Comparison of ENCODE assay signal across 9 cellular contexts in the genomic region with DNA sequence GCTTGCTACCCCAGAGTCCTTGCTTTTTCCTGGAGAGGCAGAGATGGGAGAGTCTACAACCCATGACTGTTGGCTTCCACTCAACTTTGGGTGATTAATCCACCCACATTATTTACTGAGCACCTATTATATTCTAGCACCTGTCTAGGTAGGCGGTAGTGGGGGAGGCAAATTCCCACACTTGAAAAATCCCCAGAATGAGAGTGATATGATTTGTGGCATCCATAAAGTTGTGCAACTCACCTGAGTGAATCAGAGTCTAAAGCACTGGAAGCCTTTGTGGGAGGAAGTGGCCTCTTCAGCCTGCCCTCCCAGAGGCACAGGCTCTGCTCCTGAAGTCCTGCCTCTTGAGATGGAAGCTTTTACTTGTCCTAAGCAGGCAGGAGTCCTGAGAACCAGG. TPM values are rescaled to one million over a fixed set of nuclear protein-coding genes. Genes with fewer than 3 reads are reported as not detected.
DNase-seq lines count a peak whose midpoint lies in the region; ATAC-seq and TF ChIP-seq lines count a peak whose summit lies in the region.
"Had no signal": no experiment of that assay in that cellular context is flagged by ENCODE, and none has a peak within 500 bp of the region (broad histone marks: within the 10 kb centered on the region; RNA-seq: fewer than 3 reads in every experiment).

No MANE protein-coding gene starts in this region.

- no peaks in the 10 kb centered on the region for H3K9me3 ChIP-seq in left lung

- TF ChIP-seq CTCF in left lung (IDR thresholded peaks at IDR 0.05) = no peak

- no peaks in the 10 kb centered on the region for H3K27me3 ChIP-seq in left lung

- H3K27ac ChIP-seq in left lung = peak overlapping the region in 1 of 2 donors; percentile 6
- H3K27ac ChIP-seq in substantia nigra (ENCODE audit: low read depth, low read length, poor library complexity, severe bottlenecking) = no peak overlapping the region

- no peak overlapping the region for H3K4me3 ChIP-seq in left lung

- H3K36me3 ChIP-seq in left lung = no peaks in the 10 kb centered on the region

- ATAC-seq in activated T-cell treated with anti-CD3 and anti-CD28 coated beads, Interleukin-2, amount 50 U/mL, for 72 hours (replicated peaks in 1 of 2) = peak; percentile 55
- ATAC-seq in left lung (peak; percentile 90), HG03565 (IDR thresholded peaks at IDR 0.05; ENCODE audit: unreplicated experiment) (no peak), GM19023 (IDR thresholded peaks at IDR 0.05; ENCODE audit: unreplicated experiment) (no peak), left lobe of liver (no peak)

- H3K36me3 Mint-ChIP-seq in activated T-cell treated with anti-CD3 and anti-CD28 coated beads, Interleukin-2, amount 50 U/mL, for 72 hours (ENCODE audit: insufficient read depth in 2 of 2) = no peaks in the 10 kb centered on the region

- no peak overlapping the region for H3K27ac Mint-ChIP-seq in activated T-cell treated with anti-CD3 and anti-CD28 coated beads, Interleukin-2, amount 50 U/mL, for 72 hours

- DNase-seq in CD1c-positive myeloid dendritic cell (ENCODE audit: extremely low spot score) (peak; percentile 5), HK-2 (ENCODE audit: unreplicated experiment) (peak; percentile 15), left lung (peak in 1 of 2 donors; percentile 45), left lobe of liver (ENCODE audit: low spot score) (no peak), substantia nigra (lab: John Stamatoyannopoulos, UW) (no peak)
- peak in 1 of 2 donors; percentile 2 for DNase-seq in activated T-cell treated with anti-CD3 and anti-CD28 coated beads, Interleukin-2, amount 50 U/mL, for 72 hours

- H3K9me3 Mint-ChIP-seq in activated T-cell treated with anti-CD3 and anti-CD28 coated beads, Interleukin-2, amount 50 U/mL, for 72 hours = no peaks in the 10 kb centered on the region
- H3K9me3 Mint-ChIP-seq: nephron had no signal

- peaks cover 0 to 7% of the 10 kb centered on the region in 2 donors for H3K4me1 ChIP-seq in left lung

- peaks cover 6% of the 10 kb centered on the region for H3K27me3 Mint-ChIP-seq in activated T-cell treated with anti-CD3 and anti-CD28 coated beads, Interleukin-2, amount 50 U/mL, for 72 hours (ENCODE audit: low read depth)

- intact Hi-C loops in left lung (cut with DNase I) = no loop called here

- peaks cover 21% of the 10 kb centered on the region for H3K4me1 Mint-ChIP-seq in activated T-cell treated with anti-CD3 and anti-CD28 coated beads, Interleukin-2, amount 50 U/mL, for 72 hours (ENCODE audit: low read depth)

- H3K4me3 Mint-ChIP-seq in activated T-cell treated with anti-CD3 and anti-CD28 coated beads, Interleukin-2, amount 50 U/mL, for 72 hours = no peak overlapping the region
- H3K4me3 Mint-ChIP-seq: nephron had no signal

RNA-seq across cellular contexts. Expression of a gene that starts 40.4 kb away (rescaled TPM):
- total RNA-seq in activated T-cell treated with anti-CD3 and anti-CD28 coated beads, Interleukin-2, amount 50 U/mL, for 72 hours = 100 to 1,000 TPM in 1 of 2 donors, 10 to 100 TPM in 1; 93.3 to 137 TPM
- total RNA-seq in left lung = 100 to 1,000 TPM; 289 to 432 TPM
- total RNA-seq in left lobe of liver = 157 TPM

Comparison
In these comparisons a context has a peak if more than half of its experiments do, and no peak if none do; other contexts are left out.
1. DNase-seq: peak in CD1c-positive myeloid dendritic cell (single experiment) and HK-2 (single experiment); none in left lobe of liver (single experiment) and substantia nigra (0 of 49).
2. ATAC-seq: peak in activated T-cell treated with anti-CD3 and anti-CD28 coated beads, Interleukin-2, amount 50 U/mL, for 72 hours (2 of 2) and left lung (single experiment); none in HG03565 (single experiment), GM19023 (single experiment) and left lobe of liver (single experiment).